ENCODE assay signal across 8 cellular contexts in genomic region chr12:5022465-5023061, GRCh38. TPM values are rescaled to one million over a fixed set of nuclear protein-coding genes. Genes with fewer than 3 reads are reported as not detected.
DNase-seq lines count a peak whose midpoint lies in the region; ATAC-seq and TF ChIP-seq lines count a peak whose summit lies in the region.

No MANE protein-coding gene starts in this region.

- H4K8ac ChIP-seq in trophoblast cell (ENCODE audit: low read depth, low read length) = no peak overlapping the region

- H3K18ac ChIP-seq in trophoblast cell (ENCODE audit: low read length) = no peak overlapping the region

- H3K4ac ChIP-seq in trophoblast cell (ENCODE audit: low read depth, low read length) = no peak overlapping the region

- no peaks in the 10 kb centered on the region for H3K9me3 ChIP-seq in trophoblast cell (ENCODE audit: insufficient read depth, low read depth, low read length)

- H3K36me3 ChIP-seq in trophoblast cell (ENCODE audit: control insufficient read depth in 1 of 2, insufficient read depth in 2 of 2, low read length in 2 of 2) = no peaks in the 10 kb centered on the region

- WGBS in trophoblast cell (ENCODE audit: extremely low coverage, insufficient coverage, insufficient read length) = no CpG with 5 or more reads among the region's 12 CpGs

- H2AFZ ChIP-seq in trophoblast cell (ENCODE audit: insufficient read depth, low read length, poor library complexity) = no peak overlapping the region

- H3K23ac ChIP-seq in trophoblast cell (ENCODE audit: low read length) = no peak overlapping the region

- H3K9ac ChIP-seq in trophoblast cell (ENCODE audit: low read length) = no peak overlapping the region

- no peak for ATAC-seq in GM18520 (IDR thresholded peaks at IDR 0.05; ENCODE audit: unreplicated experiment)
- no peak for ATAC-seq in GM21786 (IDR thresholded peaks at IDR 0.05; ENCODE audit: unreplicated experiment)

- H3K27me3 ChIP-seq in trophoblast cell (ENCODE audit: insufficient read depth, low read length) = no peaks in the 10 kb centered on the region

- no peaks in the 10 kb centered on the region for H3K4me1 ChIP-seq in trophoblast cell (ENCODE audit: control insufficient read depth in 1 of 2, insufficient read depth in 2 of 2, low read length in 2 of 2)

- no peak overlapping the region for H2AK5ac ChIP-seq in trophoblast cell (ENCODE audit: low read length)

- no peak overlapping the region for H4K12ac ChIP-seq in trophoblast cell (ENCODE audit: low read depth, low read length)

- H3K4me3 ChIP-seq in fibroblast of villous mesenchyme (ENCODE audit: low read depth, low read length) (no peak overlapping the region), trophoblast cell (ENCODE audit: low read depth, low read length) (no peak overlapping the region)

- H3K79me2 ChIP-seq in trophoblast cell (ENCODE audit: control insufficient read depth, insufficient read depth, low read length, poor library complexity) = no peaks in the 10 kb centered on the region

- peak; percentile 80 for TF ChIP-seq CTCF in fibroblast of villous mesenchyme (IDR thresholded peaks at IDR 0.05; ENCODE audit: insufficient read depth, low read depth, low read length)

- H2BK120ac ChIP-seq in trophoblast cell (ENCODE audit: insufficient read depth, low read length, poor library complexity) = no peak overlapping the region

- H3K4me2 ChIP-seq in trophoblast cell (ENCODE audit: low read length) = no peak overlapping the region

- H2BK5ac ChIP-seq in trophoblast cell (ENCODE audit: low read depth, low read length, poor library complexity) = no peak overlapping the region

- peak; percentile 76 for DNase-seq in Ammon's horn (ENCODE audit: low spot score)
- peak; percentile 86 for DNase-seq in GM19240 (ENCODE audit: insufficient read length, low spot score)
- DNase-seq in NCI-H2196 treated with DMSO at 0.1 percent for 48 hours (lab: John Stamatoyannopoulos, UW; ENCODE audit: unreplicated experiment) = peak; percentile 30
- DNase-seq in activated T-cell treated with anti-CD3 and anti-CD28 coated beads for 48 hours (ENCODE audit: low read depth) = peak; percentile 8
- peak; percentile 34 for DNase-seq in fibroblast of villous mesenchyme (ENCODE audit: low read depth)
- peak; percentile 64 to 87 for DNase-seq in trophoblast cell

- no peaks in the 10 kb centered on the region for H3K79me1 ChIP-seq in trophoblast cell (ENCODE audit: low read length)

- no peak overlapping the region for H3K14ac ChIP-seq in trophoblast cell (ENCODE audit: low read length)

- H3K27ac ChIP-seq in trophoblast cell (ENCODE audit: low read depth, low read length) = no peak overlapping the region

- no peak overlapping the region for H2BK12ac ChIP-seq in trophoblast cell (ENCODE audit: low read length)

- H4K91ac ChIP-seq in trophoblast cell (ENCODE audit: low read depth, low read length) = no peak overlapping the region

RNA-seq across cellular contexts. Expression of gene KCNA5, which starts 21.1 kb away (rescaled TPM):
- not detected in 2 replicates for total RNA-seq in fibroblast of villous mesenchyme
- not detected in 2 replicates for polyA plus RNA-seq in trophoblast cell (2013)

Comparison
In these comparisons a context has a peak if more than half of its experiments do, and no peak if none do; other contexts are left out.
1. DNase-seq: peak in every context shown above with its lines; median percentile 86 in GM19240; 76 in Ammon's horn; 76 in trophoblast cell; 34 in fibroblast of villous mesenchyme; 30 in NCI-H2196 treated with DMSO at 0.1 percent for 48 hours; 8 in activated T-cell treated with anti-CD3 and anti-CD28 coated beads for 48 hours.